In the genomic region with DNA sequence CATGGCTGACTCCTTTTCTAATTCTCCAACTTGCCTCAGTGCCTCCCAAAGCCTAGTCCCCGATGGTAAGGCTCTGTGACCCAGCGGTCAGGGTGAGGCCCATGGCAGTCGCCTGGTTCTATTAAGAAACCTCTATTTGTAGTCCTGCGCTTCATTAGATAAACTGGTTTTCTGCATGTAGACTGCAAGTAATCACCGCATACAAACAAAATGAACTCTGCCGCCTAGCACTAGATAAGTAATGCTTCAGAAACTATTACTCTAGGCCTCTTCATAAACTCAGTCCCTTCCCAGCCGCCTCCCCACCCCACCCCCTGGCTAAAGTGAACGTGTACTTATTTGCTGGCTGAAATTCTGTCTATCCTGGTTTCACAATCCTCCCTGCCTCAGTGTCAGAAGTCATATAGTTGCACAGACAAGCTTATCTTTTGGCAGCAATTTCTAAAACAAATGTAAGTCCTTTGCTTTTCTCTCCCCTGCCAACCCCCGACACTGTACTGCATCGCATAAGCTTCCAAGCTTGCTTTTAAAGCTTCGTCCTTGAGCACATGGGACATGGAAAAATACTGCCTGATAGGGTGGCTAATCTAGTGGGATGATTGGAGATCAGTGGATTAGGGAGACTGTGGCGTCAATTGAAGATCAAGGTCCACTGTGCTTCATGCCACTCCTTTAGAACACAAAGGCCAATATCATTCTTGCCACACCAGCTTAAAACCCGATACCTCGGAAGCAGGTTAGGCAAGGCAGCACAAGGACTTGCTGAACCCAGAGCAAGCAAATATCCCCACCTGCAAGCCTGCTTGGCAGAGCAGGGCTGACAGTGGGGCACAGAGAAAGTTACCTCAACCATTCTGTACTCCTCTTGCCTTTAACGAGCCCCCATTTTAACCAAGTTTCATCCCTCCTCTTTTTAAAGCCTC, we compare ENCODE assay signal across 11 cellular contexts.
A peak's percentile ranks its signal among the peaks of the same experiment; 100 is the strongest.
DNase-seq lines count a peak whose midpoint lies in the region; ATAC-seq and TF ChIP-seq lines count a peak whose summit lies in the region.
"Had no signal": no experiment of that assay in that cellular context is flagged by ENCODE, and none has a peak within 500 bp of the region (broad histone marks: within the 10 kb centered on the region; RNA-seq: fewer than 3 reads in every experiment).

No MANE protein-coding gene starts in this region.

- intact Hi-C loops in A673 (cut with micrococcal nuclease; ENCODE audit: unreplicated experiment) (no loop called here), esophagus muscularis mucosa (cut with DNase I) (no loop called here)

- no peaks in the 10 kb centered on the region for H3K36me3 Mint-ChIP-seq in naive B cell

- DNase-seq in A673 (ENCODE audit: low spot score) (no peak), NCI-H510A (lab: John Stamatoyannopoulos, UW) (peak; percentile 16), esophagus muscularis mucosa (ENCODE audit: extremely low spot score) (no peak), naive B cell (no peak), NCI-H2196 treated with DMSO at 0.1 percent for 48 hours (lab: John Stamatoyannopoulos, UW; ENCODE audit: unreplicated experiment) (no peak), KG1 (lab: John Stamatoyannopoulos, UW) (no peak), DMS53 treated with DMSO at 0.1 percent for 48 hours (lab: John Stamatoyannopoulos, UW; ENCODE audit: unreplicated experiment) (no peak)
- DNase-seq: NCI-H226; stimulated activated CD8-positive, alpha-beta memory T cell treated with anti-CD3 and anti-CD28 coated beads, Interleukin-4, amount 100 ng/mL, for 48 hours had no signal

- TF ChIP-seq CTCF in A673 (conservative IDR thresholded peaks at IDR 0.05; ENCODE audit: low read depth, low read length) (no peak), esophagus muscularis mucosa (IDR thresholded peaks at IDR 0.05) (no peak)

- H3K27me3 ChIP-seq in A673 (replicated peaks; ENCODE audit: insufficient read depth, low read depth, low read length, poor library complexity) (no peaks in the 10 kb centered on the region), esophagus muscularis mucosa (no peaks in the 10 kb centered on the region)

- H3K4me1 ChIP-seq in A673 (ENCODE audit: insufficient read depth, low read length, poor library complexity, severe bottlenecking) (peaks cover 32% of the 10 kb centered on the region), esophagus muscularis mucosa (peaks cover 28 to 39% (median 36%) of the 10 kb centered on the region in 4 donors)

- H3K27ac ChIP-seq in A673 (ENCODE audit: low read depth, low read length, poor library complexity, severe bottlenecking) (peak overlapping the region; percentile 72), esophagus muscularis mucosa (replicated peaks in 1 of 4) (peak overlapping the region; percentile 42 to 67 (median 52))
- H3K27ac ChIP-seq: VCaP had no signal

- no peak for ATAC-seq in naive B cell (ENCODE audit: low read depth in 2 of 2)
- no peak for ATAC-seq in HG03469 (IDR thresholded peaks at IDR 0.05; ENCODE audit: unreplicated experiment)

- no peaks in the 10 kb centered on the region for H3K9me3 Mint-ChIP-seq in naive B cell

- TF ChIP-seq EP300 in esophagus muscularis mucosa (IDR thresholded peaks at IDR 0.05): no peak

- CTCF ChIA-PET in A673 (lab: Charles Lee): no interaction called here

- 74% methylated on average over 15 of the region's 15 CpGs for WGBS in esophagus muscularis mucosa

- H3K4me1 Mint-ChIP-seq in naive B cell: peaks cover 74 to 84% (median 84%) of the 10 kb centered on the region in 3 donors

- H3K36me3 ChIP-seq in A673 (ENCODE audit: insufficient read depth, low read length, poor library complexity, severe bottlenecking): no peaks in the 10 kb centered on the region
- H3K36me3 ChIP-seq in esophagus muscularis mucosa: no peaks in the 10 kb centered on the region

- H3K4me3 ChIP-seq in A673 (ENCODE audit: low read depth, low read length, poor library complexity, severe bottlenecking) (no peak overlapping the region), esophagus muscularis mucosa (no peak overlapping the region)

- POLR2A ChIA-PET in A673 (lab: Charles Lee; ENCODE audit: low non-redundant PET): no interaction called here

- peak overlapping the region; percentile 71 to 97 (median 94) for H3K27ac Mint-ChIP-seq in naive B cell

- H3K4me3 Mint-ChIP-seq in naive B cell: peak overlapping the region; percentile 74 to 97 (median 93)

- BruUV-seq in A673 (replicated peaks; lab: Mats Ljungman, UMichigan): no TSS peak

- no peaks in the 10 kb centered on the region for H3K9me3 ChIP-seq in A673 (ENCODE audit: low read depth, low read length, poor library complexity, severe bottlenecking)
- no peaks in the 10 kb centered on the region for H3K9me3 ChIP-seq in esophagus muscularis mucosa

- peaks cover 0 to 6% (median 0%) of the 10 kb centered on the region in 3 donors for H3K27me3 Mint-ChIP-seq in naive B cell

- no peak for TF ChIP-seq POLR2A in esophagus muscularis mucosa (IDR thresholded peaks at IDR 0.05; ENCODE audit: low read depth)
